In the genomic region with DNA sequence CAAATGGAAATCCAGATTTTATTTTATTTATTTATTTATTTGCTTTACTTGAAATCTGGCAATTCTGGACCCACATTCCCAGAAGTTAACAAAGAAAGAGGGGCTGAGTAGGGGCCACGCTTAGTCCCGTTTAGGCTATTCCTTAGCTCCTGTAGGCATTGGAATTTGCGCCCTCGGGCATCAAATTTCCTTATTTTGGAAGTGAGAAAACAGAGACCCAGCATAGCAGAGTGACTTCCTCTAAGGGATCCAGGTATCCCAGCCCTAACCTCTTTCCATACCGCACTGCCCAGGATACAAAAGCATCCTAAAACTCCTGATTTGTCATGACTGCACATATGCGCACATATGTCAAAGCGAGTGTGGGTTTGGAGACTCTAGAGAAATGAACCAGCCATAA, we compare ENCODE assay signal across 1 cellular context.
TF ChIP-seq lines count a peak whose summit lies in the region.

No MANE protein-coding gene starts in this region.

TF ChIP-seq in HCT116, 20 proteins besides CTCF, POLR2A, EP300 and RAD21:
- TF ChIP-seq, protein P1, sequence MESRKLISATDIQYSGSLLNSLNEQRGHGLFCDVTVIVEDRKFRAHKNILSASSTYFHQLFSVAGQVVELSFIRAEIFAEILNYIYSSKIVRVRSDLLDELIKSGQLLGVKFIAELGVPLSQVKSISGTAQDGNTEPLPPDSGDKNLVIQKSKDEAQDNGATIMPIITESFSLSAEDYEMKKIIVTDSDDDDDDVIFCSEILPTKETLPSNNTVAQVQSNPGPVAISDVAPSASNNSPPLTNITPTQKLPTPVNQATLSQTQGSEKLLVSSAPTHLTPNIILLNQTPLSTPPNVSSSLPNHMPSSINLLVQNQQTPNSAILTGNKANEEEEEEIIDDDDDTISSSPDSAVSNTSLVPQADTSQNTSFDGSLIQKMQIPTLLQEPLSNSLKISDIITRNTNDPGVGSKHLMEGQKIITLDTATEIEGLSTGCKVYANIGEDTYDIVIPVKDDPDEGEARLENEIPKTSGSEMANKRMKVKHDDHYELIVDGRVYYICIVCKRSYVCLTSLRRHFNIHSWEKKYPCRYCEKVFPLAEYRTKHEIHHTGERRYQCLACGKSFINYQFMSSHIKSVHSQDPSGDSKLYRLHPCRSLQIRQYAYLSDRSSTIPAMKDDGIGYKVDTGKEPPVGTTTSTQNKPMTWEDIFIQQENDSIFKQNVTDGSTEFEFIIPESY (IDR thresholded peaks at IDR 0.05; ENCODE audit: extremely low read depth, insufficient replicate concordance, low read length), result no peak
- TF ChIP-seq JUND (IDR thresholded peaks at IDR 0.05), result no peak
- TF ChIP-seq, protein P2, sequence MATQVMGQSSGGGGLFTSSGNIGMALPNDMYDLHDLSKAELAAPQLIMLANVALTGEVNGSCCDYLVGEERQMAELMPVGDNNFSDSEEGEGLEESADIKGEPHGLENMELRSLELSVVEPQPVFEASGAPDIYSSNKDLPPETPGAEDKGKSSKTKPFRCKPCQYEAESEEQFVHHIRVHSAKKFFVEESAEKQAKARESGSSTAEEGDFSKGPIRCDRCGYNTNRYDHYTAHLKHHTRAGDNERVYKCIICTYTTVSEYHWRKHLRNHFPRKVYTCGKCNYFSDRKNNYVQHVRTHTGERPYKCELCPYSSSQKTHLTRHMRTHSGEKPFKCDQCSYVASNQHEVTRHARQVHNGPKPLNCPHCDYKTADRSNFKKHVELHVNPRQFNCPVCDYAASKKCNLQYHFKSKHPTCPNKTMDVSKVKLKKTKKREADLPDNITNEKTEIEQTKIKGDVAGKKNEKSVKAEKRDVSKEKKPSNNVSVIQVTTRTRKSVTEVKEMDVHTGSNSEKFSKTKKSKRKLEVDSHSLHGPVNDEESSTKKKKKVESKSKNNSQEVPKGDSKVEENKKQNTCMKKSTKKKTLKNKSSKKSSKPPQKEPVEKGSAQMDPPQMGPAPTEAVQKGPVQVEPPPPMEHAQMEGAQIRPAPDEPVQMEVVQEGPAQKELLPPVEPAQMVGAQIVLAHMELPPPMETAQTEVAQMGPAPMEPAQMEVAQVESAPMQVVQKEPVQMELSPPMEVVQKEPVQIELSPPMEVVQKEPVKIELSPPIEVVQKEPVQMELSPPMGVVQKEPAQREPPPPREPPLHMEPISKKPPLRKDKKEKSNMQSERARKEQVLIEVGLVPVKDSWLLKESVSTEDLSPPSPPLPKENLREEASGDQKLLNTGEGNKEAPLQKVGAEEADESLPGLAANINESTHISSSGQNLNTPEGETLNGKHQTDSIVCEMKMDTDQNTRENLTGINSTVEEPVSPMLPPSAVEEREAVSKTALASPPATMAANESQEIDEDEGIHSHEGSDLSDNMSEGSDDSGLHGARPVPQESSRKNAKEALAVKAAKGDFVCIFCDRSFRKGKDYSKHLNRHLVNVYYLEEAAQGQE (IDR thresholded peaks at IDR 0.05; ENCODE audit: low read depth), result no peak
- TF ChIP-seq, protein P3, sequence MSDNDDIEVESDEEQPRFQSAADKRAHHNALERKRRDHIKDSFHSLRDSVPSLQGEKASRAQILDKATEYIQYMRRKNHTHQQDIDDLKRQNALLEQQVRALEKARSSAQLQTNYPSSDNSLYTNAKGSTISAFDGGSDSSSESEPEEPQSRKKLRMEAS (IDR thresholded peaks at IDR 0.05), result no peak
- TF ChIP-seq FOSL1 (IDR thresholded peaks at IDR 0.05; ENCODE audit: low read depth), result no peak
- no peak for TF ChIP-seq EGR1 (IDR thresholded peaks at IDR 0.05; ENCODE audit: low read depth)
